In genomic region chr2:163778045-163778753, GRCh38 we compare ENCODE assay signal across 14 cellular contexts. TPM values are rescaled to one million over a fixed set of nuclear protein-coding genes. Genes with fewer than 3 reads are reported as not detected.
A peak's percentile ranks its signal among the peaks of the same experiment; 100 is the strongest.
DNase-seq lines count a peak whose midpoint lies in the region; ATAC-seq and TF ChIP-seq lines count a peak whose summit lies in the region.
"Had no signal": no experiment of that assay in that cellular context is flagged by ENCODE, and none has a peak within 500 bp of the region (broad histone marks: within the 10 kb centered on the region; RNA-seq: fewer than 3 reads in every experiment).

No MANE protein-coding gene starts in this region.

- no peaks in the 10 kb centered on the region for H4K20me1 ChIP-seq in mammary epithelial cell (ENCODE audit: insufficient read depth, low read length)

- DNase-seq in AG04450 (ENCODE audit: low read depth, low spot score) (peak; percentile 11), HS-5 (ENCODE audit: low read depth) (peak; percentile 86), mammary epithelial cell (peak; percentile 83), lung (ENCODE audit: low spot score) (no peak), GDM1 (lab: John Stamatoyannopoulos, UW) (no peak), DMS79 (lab: John Stamatoyannopoulos, UW) (no peak), NCI-H2029 treated with DMSO at 0.1 percent for 48 hours (lab: John Stamatoyannopoulos, UW) (no peak)
- no peak for DNase-seq in stimulated activated naive CD4-positive, alpha-beta T cell (lab: John Stamatoyannopoulos, UW)
- DNase-seq: NCI-H446 treated with DMSO at 0.1 percent for 48 hours; stimulated activated CD8-positive, alpha-beta memory T cell treated with anti-CD3 and anti-CD28 coated beads, Interleukin-4, amount 100 ng/mL, for 48 hours; T-helper 1 cell had no signal

- POLR2A ChIA-PET in AG04450 (lab: Yijun Ruan, JAX): interaction anchor here (0.7 kb wide), 1 partner anchor 42 kb away, joined by 3 read pairs; the partner anchor contains the start of gene FIGN

- no peaks in the 10 kb centered on the region for H3K27me3 ChIP-seq in AG04450 (ENCODE audit: control insufficient read depth, insufficient read depth, low read length)
- H3K27me3 ChIP-seq in mammary epithelial cell (ENCODE audit: insufficient read depth, low read length): no peaks in the 10 kb centered on the region
- no peaks in the 10 kb centered on the region for H3K27me3 ChIP-seq in lung (ENCODE audit: control insufficient read depth, insufficient read depth)

- peak overlapping the region; percentile 14 for H2AFZ ChIP-seq in mammary epithelial cell (ENCODE audit: low read depth, low read length)

- H3K4me1 ChIP-seq in mammary epithelial cell (ENCODE audit: insufficient read depth, low read length) (peaks cover 56% of the 10 kb centered on the region), lung (ENCODE audit: control insufficient read depth in 2 of 2, insufficient read depth in 2 of 2, low read length in 2 of 2) (peaks cover 0 to 2% of the 10 kb centered on the region in 2 donors)

- no peak overlapping the region for H3K9ac ChIP-seq in mammary epithelial cell (ENCODE audit: insufficient read depth, low read length)

- H3K4me3 ChIP-seq in AG04450 (ENCODE audit: low read depth, low read length) (no peak overlapping the region), mammary epithelial cell (replicated peaks in 1 of 3; ENCODE audit: insufficient read depth in 1 of 3, low read depth in 2 of 3, low read length in 3 of 3) (no peak overlapping the region), lung (no peak overlapping the region)
- H3K4me3 ChIP-seq: K562 had no signal

- in situ Hi-C loops in mammary epithelial cell (cut with MboI; ENCODE audit: low sequenced_read_pairs in 2 of 2): no loop called here

- H3K27ac ChIP-seq in AG04450 (ENCODE audit: low read depth, low read length) (no peak overlapping the region), mammary epithelial cell (ENCODE audit: insufficient read depth, low read depth, low read length) (peak overlapping the region; percentile 42), lung (ENCODE audit: low read depth in 1 of 2, low read length in 1 of 2) (no peak overlapping the region)
- H3K27ac ChIP-seq: C4-2B had no signal

- BruUV-seq in mammary epithelial cell (replicated peaks; lab: Mats Ljungman, UMichigan): no TSS peak

- dilution Hi-C loops in mammary epithelial cell (cut with HindIII; ENCODE audit: low sequenced_read_pairs): no loop called here

- no peak for TF ChIP-seq CTCF in AG04450 (IDR thresholded peaks at IDR 0.05; ENCODE audit: low read depth, low read length)
- no peak for TF ChIP-seq CTCF in mammary epithelial cell (conservative IDR thresholded peaks at IDR 0.05 in 1 of 2, IDR thresholded peaks at IDR 0.05 in 1 of 2; ENCODE audit: extremely low read depth in 1 of 2, insufficient read depth in 1 of 2, low read depth in 1 of 2, low read length in 2 of 2)
- TF ChIP-seq CTCF in lung (IDR thresholded peaks at IDR 0.05; ENCODE audit: control extremely low read depth, extremely low read depth): no peak

- H3K9me3 ChIP-seq in AG04450 (ENCODE audit: control insufficient read depth, insufficient read depth, low read length): no peaks in the 10 kb centered on the region
- H3K9me3 ChIP-seq in mammary epithelial cell (replicated peaks; ENCODE audit: insufficient read depth, low read length): no peaks in the 10 kb centered on the region
- no peaks in the 10 kb centered on the region for H3K9me3 ChIP-seq in lung (ENCODE audit: control insufficient read depth in 2 of 2, insufficient read depth in 1 of 2, low read length in 1 of 2)

- peak overlapping the region; percentile 52 for H3K4me2 ChIP-seq in mammary epithelial cell (ENCODE audit: insufficient read depth, low read depth, low read length)

- no peaks in the 10 kb centered on the region for H3K79me2 ChIP-seq in mammary epithelial cell (ENCODE audit: insufficient read depth, low read length)

- CTCF ChIA-PET in AG04450 (lab: Charles Lee): no interaction called here
- CTCF ChIA-PET in mammary epithelial cell (lab: Charles Lee; ENCODE audit: low non-redundant PET): no interaction called here

- intact Hi-C loops in mammary epithelial cell (cut with micrococcal nuclease): loop anchor here (1.0 kb wide), 1 partner anchor 43 kb away; no protein-coding TSS in a partner anchor

- peak; percentile 42 for ATAC-seq in lung (ENCODE audit: insufficient read depth, low FRiP score)
- ATAC-seq: K562, sciatic nerve had no signal

- WGBS in mammary epithelial cell (ENCODE audit: low coverage, missing lambda C conversion rate): 15% methylated on average over 5 of the region's 5 CpGs
- WGBS in lung, 2 donors: 74 to 79% methylated on average over 5 of the region's 5 CpGs

- H3K36me3 ChIP-seq in mammary epithelial cell (ENCODE audit: insufficient read depth, low read length) (no peaks in the 10 kb centered on the region), lung (ENCODE audit: control insufficient read depth in 2 of 2, insufficient read depth in 2 of 2, low read length in 2 of 2) (no peaks in the 10 kb centered on the region)

RNA-seq across cellular contexts. Expression of gene FIGN, which starts 42.4 kb away (rescaled TPM):
- polyA plus RNA-seq in AG04450 (2011; rRNA removed) (2.1 and 2.2 TPM in 2 replicates), mammary epithelial cell (2.7 TPM), lung (under 1 TPM; 0.42 to 0.71 TPM)
- 3.4 and 6.3 TPM in 2 replicates for polyA minus RNA-seq in AG04450 (2011; rRNA and poly(A)+ RNA removed)
- total RNA-seq in mammary epithelial cell (10 to 100 TPM in 1 of 2 donors, 1 to 10 TPM in 1; 2.5 to 10.7 TPM), lung (1 to 10 TPM; 5.4 to 6.5 TPM)
- 6.9 TPM for polyA minus RNA-seq in mammary epithelial cell
- polyA plus RNA-seq: K562 had no signal

Comparison
In these comparisons a context has a peak if more than half of its experiments do, and no peak if none do; other contexts are left out.
1. DNase-seq: peak in AG04450 (single experiment), HS-5 (single experiment) and mammary epithelial cell (single experiment); none in lung (single experiment), GDM1 (single experiment), DMS79 (single experiment), stimulated activated naive CD4-positive, alpha-beta T cell (0 of 6) and NCI-H2029 treated with DMSO at 0.1 percent for 48 hours (single experiment).